In the genomic region with DNA sequence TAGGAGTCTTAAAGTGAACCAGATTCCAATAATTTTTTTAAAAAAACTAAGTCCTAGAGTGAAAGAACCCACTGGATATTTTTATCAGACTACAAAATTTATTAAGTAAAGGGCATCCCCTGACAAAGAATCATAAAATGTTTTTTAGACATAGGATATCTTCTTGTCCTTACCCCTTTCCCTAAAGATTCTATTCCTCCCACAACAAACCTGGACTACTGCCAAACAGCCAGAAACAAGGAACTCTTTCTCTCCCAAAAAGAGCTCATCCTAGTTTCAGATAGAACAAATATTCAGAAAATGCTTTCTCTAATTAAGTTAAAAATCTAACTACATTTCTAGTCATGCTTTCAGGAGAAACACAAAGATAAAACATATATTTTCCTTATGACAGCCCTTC, we compare ENCODE assay signal across 19 cellular contexts.
A peak's percentile ranks its signal among the peaks of the same experiment; 100 is the strongest.
DNase-seq lines count a peak whose midpoint lies in the region; FAIRE-seq and TF ChIP-seq lines count a peak whose summit lies in the region.
"Had no signal": no experiment of that assay in that cellular context is flagged by ENCODE, and none has a peak within 500 bp of the region (broad histone marks: within the 10 kb centered on the region; RNA-seq: fewer than 3 reads in every experiment).

No MANE protein-coding gene starts in this region.

- FAIRE-seq in astrocyte (lab: Jason Lieb, UNC), result no peak
- FAIRE-seq: A549, HTR-8/SVneo had no signal

- H3K36me3 Mint-ChIP-seq in astrocyte (ENCODE audit: low read depth, unreplicated experiment) (no peaks in the 10 kb centered on the region), Calu3 (ENCODE audit: insufficient read depth, unreplicated experiment) (no peaks in the 10 kb centered on the region)

- H3K27ac ChIP-seq in astrocyte (ENCODE audit: low read depth, low read length), result no peak overlapping the region
- H3K27ac ChIP-seq: 22Rv1, A549, C4-2B had no signal

- DNase-seq in NCI-H1105 treated with DMSO at 0.1 percent for 48 hours (lab: John Stamatoyannopoulos, UW), result peak; percentile 6
- no peak for DNase-seq in NCI-H1105 (lab: John Stamatoyannopoulos, UW)
- no peak for DNase-seq in astrocyte (ENCODE audit: low read depth)
- peak; percentile 27 for DNase-seq in medulla oblongata (ENCODE audit: extremely low spot score)
- no peak for DNase-seq in NCI-H524 treated with DMSO at 0.1 percent for 48 hours (lab: John Stamatoyannopoulos, UW)
- DNase-seq in Calu3, result no peak
- no peak for DNase-seq in stimulated activated naive CD4-positive, alpha-beta T cell treated with Interleukin-2 at 50 U/mL for 16 hours (lab: John Stamatoyannopoulos, UW)
- DNase-seq: AML-193; CD4-positive, alpha-beta T cell; DMS79 treated with DMSO at 0.1 percent for 48 hours; GF-D8; GOT3; H7; HFFc6; IMR-90 had no signal

- H4K20me1 ChIP-seq in astrocyte (ENCODE audit: insufficient read depth, low read length), result no peaks in the 10 kb centered on the region

- no peak overlapping the region for H3K4me3 Mint-ChIP-seq in astrocyte (ENCODE audit: unreplicated experiment)
- H3K4me3 Mint-ChIP-seq in Calu3 (ENCODE audit: low read depth, unreplicated experiment), result no peak overlapping the region
- H3K4me3 Mint-ChIP-seq: CD4-positive, alpha-beta T cell; HFFc6 had no signal

- no peak for TF ChIP-seq CTCF in astrocyte (IDR thresholded peaks at IDR 0.05; ENCODE audit: insufficient read depth, low read depth, low read length)
- TF ChIP-seq CTCF in Calu3 (IDR thresholded peaks at IDR 0.05; ENCODE audit: unreplicated experiment), result no peak

- H3K4me1 Mint-ChIP-seq in astrocyte (ENCODE audit: low read depth, unreplicated experiment), result peaks cover 22% of the 10 kb centered on the region
- H3K4me1 Mint-ChIP-seq in Calu3 (ENCODE audit: low read depth, unreplicated experiment), result no peaks in the 10 kb centered on the region

- no peaks in the 10 kb centered on the region for H3K9me3 ChIP-seq in astrocyte (ENCODE audit: insufficient read depth, low read depth, low read length)
- H3K9me3 ChIP-seq: A549 had no signal

- no peak overlapping the region for H3K4me2 ChIP-seq in astrocyte (ENCODE audit: low read length)
- H3K4me2 ChIP-seq: A549 had no signal

- no TSS peak for BruUV-seq in Calu3 (replicated peaks; lab: Mats Ljungman, UMichigan)

- no peaks in the 10 kb centered on the region for H3K36me3 ChIP-seq in astrocyte (ENCODE audit: insufficient read depth, low read length)

- intact Hi-C loops in Calu3 (cut with micrococcal nuclease; ENCODE audit: unreplicated experiment), result no loop called here

- H3K9ac ChIP-seq in astrocyte (ENCODE audit: low read length), result no peak overlapping the region

- no peaks in the 10 kb centered on the region for H3K79me2 ChIP-seq in astrocyte (ENCODE audit: insufficient read depth, low read length)

- no peak overlapping the region for H3K4me3 ChIP-seq in astrocyte (ENCODE audit: insufficient read depth, low read depth, low read length)
- H3K4me3 ChIP-seq: A549 had no signal

- CTCF ChIA-PET in Calu3 (lab: Charles Lee), result no interaction called here

- peak overlapping the region; percentile 88 for H3K27ac Mint-ChIP-seq in astrocyte (ENCODE audit: unreplicated experiment)
- no peak overlapping the region for H3K27ac Mint-ChIP-seq in Calu3 (ENCODE audit: unreplicated experiment)
- H3K27ac Mint-ChIP-seq: CD4-positive, alpha-beta T cell; HFFc6 had no signal

- no peak overlapping the region for H2AFZ ChIP-seq in astrocyte (ENCODE audit: low read depth, low read length)

- H3K9me3 Mint-ChIP-seq in astrocyte (ENCODE audit: unreplicated experiment) (no peaks in the 10 kb centered on the region), Calu3 (ENCODE audit: low read depth, unreplicated experiment) (peaks cover 15% of the 10 kb centered on the region)

- no peaks in the 10 kb centered on the region for H3K4me1 ChIP-seq in astrocyte (ENCODE audit: insufficient read depth, low read length)
- H3K4me1 ChIP-seq: A549 had no signal

- no peaks in the 10 kb centered on the region for H3K27me3 ChIP-seq in astrocyte (ENCODE audit: insufficient read depth, low read length)

- H3K27me3 Mint-ChIP-seq in astrocyte (ENCODE audit: low read depth, unreplicated experiment), result no peaks in the 10 kb centered on the region
- H3K27me3 Mint-ChIP-seq in Calu3 (ENCODE audit: unreplicated experiment), result no peaks in the 10 kb centered on the region
- H3K27me3 Mint-ChIP-seq: CD4-positive, alpha-beta T cell had no signal

Comparison
In these comparisons a context has a peak if more than half of its experiments do, and no peak if none do; other contexts are left out.
1. DNase-seq: peak in NCI-H1105 treated with DMSO at 0.1 percent for 48 hours (single experiment) and medulla oblongata (single experiment); none in NCI-H1105 (single experiment), astrocyte (single experiment), NCI-H524 treated with DMSO at 0.1 percent for 48 hours (single experiment), Calu3 (single experiment) and stimulated activated naive CD4-positive, alpha-beta T cell treated with Interleukin-2 at 50 U/mL for 16 hours (single experiment).